In genomic region chr7:92289321-92289720, GRCh38 we compare ENCODE assay signal across 18 cellular contexts. TPM values are rescaled to one million over a fixed set of nuclear protein-coding genes. Genes with fewer than 3 reads are reported as not detected.
DNase-seq lines count a peak whose midpoint lies in the region; ATAC-seq and TF ChIP-seq lines count a peak whose summit lies in the region.
"Had no signal": no experiment of that assay in that cellular context is flagged by ENCODE, and none has a peak within 500 bp of the region (broad histone marks: within the 10 kb centered on the region; RNA-seq: fewer than 3 reads in every experiment).

No MANE protein-coding gene starts in this region.

- H3K4me1 ChIP-seq in smooth muscle cell (ENCODE audit: low read depth), result no peaks in the 10 kb centered on the region

- peaks cover 84% of the 10 kb centered on the region for H3K79me2 ChIP-seq in smooth muscle cell (ENCODE audit: low read depth)

- ATAC-seq in GM18502 (IDR thresholded peaks at IDR 0.05; ENCODE audit: poor library complexity, unreplicated experiment) (peak; percentile 56), GM19351 (IDR thresholded peaks at IDR 0.05; ENCODE audit: unreplicated experiment) (peak; percentile 40), HG02852 (IDR thresholded peaks at IDR 0.05; ENCODE audit: unreplicated experiment) (peak; percentile 44), HG03469 (IDR thresholded peaks at IDR 0.05; ENCODE audit: unreplicated experiment) (no peak)
- ATAC-seq: A549, HepG2 had no signal

- peaks cover 98% of the 10 kb centered on the region for H4K20me1 ChIP-seq in smooth muscle cell (ENCODE audit: low read depth)

- H3K9me3 ChIP-seq in WERI-Rb-1 (ENCODE audit: severe bottlenecking) (no peaks in the 10 kb centered on the region), smooth muscle cell (replicated peaks; ENCODE audit: low read depth) (no peaks in the 10 kb centered on the region)
- H3K9me3 ChIP-seq: A549, Caco-2 had no signal

- H3K36me3 ChIP-seq in GM06990 (ENCODE audit: control insufficient read depth, insufficient read depth, low read length), result no peaks in the 10 kb centered on the region
- no peaks in the 10 kb centered on the region for H3K36me3 ChIP-seq in WERI-Rb-1
- no peaks in the 10 kb centered on the region for H3K36me3 ChIP-seq in smooth muscle cell (ENCODE audit: low read depth)

- H3F3A ChIP-seq in smooth muscle cell (ENCODE audit: low read depth), result no peaks in the 10 kb centered on the region

- H3K27ac ChIP-seq in WERI-Rb-1 (no peak overlapping the region), smooth muscle cell (ENCODE audit: low read depth) (no peak overlapping the region)
- H3K27ac ChIP-seq: 22Rv1, A549, C4-2B had no signal

- WGBS in smooth muscle cell (ENCODE audit: low lambda C conversion rate), result 95% methylated on average over 2 of the region's 2 CpGs

- H3K27me3 ChIP-seq in GM06990 (replicated peaks; ENCODE audit: control insufficient read depth, insufficient read depth, low read length) (no peaks in the 10 kb centered on the region), WERI-Rb-1 (ENCODE audit: insufficient read depth, low read depth, severe bottlenecking) (no peaks in the 10 kb centered on the region), smooth muscle cell (ENCODE audit: low read depth) (no peaks in the 10 kb centered on the region)

- no peak overlapping the region for H3K9ac ChIP-seq in smooth muscle cell (ENCODE audit: low read depth)

- DNase-seq in GM06990 (ENCODE audit: extremely low read depth, insufficient read length) (no peak), WERI-Rb-1 (no peak), smooth muscle cell (lab: John Stamatoyannopoulos, UW; ENCODE audit: unreplicated experiment) (no peak)
- no peak for DNase-seq in activated CD8-positive, alpha-beta memory T cell treated with anti-CD3 and anti-CD28 coated beads for 24 hours
- DNase-seq: AML-193; Caco-2; CD4-positive, alpha-beta T cell; H9; Karpas-422; KBM-7 had no signal

- H3K4me2 ChIP-seq in smooth muscle cell, result no peak overlapping the region
- H3K4me2 ChIP-seq: A549 had no signal

- no peak overlapping the region for H2AFZ ChIP-seq in smooth muscle cell (ENCODE audit: low read depth)

- H3K4me3 ChIP-seq in GM06990 (replicated peaks; ENCODE audit: low read depth, low read length) (peak overlapping the region; percentile 6; the same call in 1 of the 2 replicates), WERI-Rb-1 (ENCODE audit: low read depth, low read length) (no peak overlapping the region), smooth muscle cell (no peak overlapping the region)
- H3K4me3 ChIP-seq: A549 had no signal

- TF ChIP-seq CTCF in GM06990 (IDR thresholded peaks at IDR 0.05; ENCODE audit: insufficient read depth, low read length, poor library complexity, severe bottlenecking) (no peak), WERI-Rb-1 (IDR thresholded peaks at IDR 0.05; ENCODE audit: low read depth, low read length) (no peak), smooth muscle cell (IDR thresholded peaks at IDR 0.05; ENCODE audit: borderline replicate concordance, insufficient read depth, poor library complexity, severe bottlenecking) (no peak)

RNA-seq across cellular contexts. Expression of gene ANKIB1, which starts 43.5 kb away (rescaled TPM):
- total RNA-seq in smooth muscle cell, result 57.4 and 62.4 TPM in 2 replicates
- 12.9 TPM in 2 replicates for polyA plus RNA-seq in smooth muscle cell

RNA-seq across cellular contexts. Expression of gene KRIT1, which starts 43.6 kb away (rescaled TPM):
- total RNA-seq in smooth muscle cell, result 34.4 and 64.0 TPM in 2 replicates
- 14.9 and 22.0 TPM in 2 replicates for polyA plus RNA-seq in smooth muscle cell
